13 cellular contexts compared by ENCODE assay signal in the genomic region with DNA sequence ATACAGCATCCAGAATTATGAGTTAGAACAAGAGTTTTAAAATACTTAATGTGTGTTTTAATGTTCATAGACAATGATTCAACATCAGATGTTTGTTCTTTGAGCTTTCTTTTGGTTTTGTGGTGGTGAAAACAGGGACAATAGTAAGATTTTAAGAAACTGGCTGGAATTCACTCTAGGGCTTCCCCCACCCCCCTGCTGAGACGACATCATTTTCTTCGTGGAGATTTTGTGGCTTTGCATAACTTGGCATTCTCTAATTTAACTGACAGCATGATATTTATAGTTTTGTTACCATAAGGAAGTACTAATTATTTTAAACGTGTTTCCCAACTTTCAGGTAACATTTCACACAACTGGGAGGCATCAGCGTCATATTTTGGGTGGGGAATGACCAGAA.
"Had no signal": no experiment of that assay in that cellular context is flagged by ENCODE, and none has a peak within 500 bp of the region (broad histone marks: within the 10 kb centered on the region; RNA-seq: fewer than 3 reads in every experiment).

No MANE protein-coding gene starts in this region.

- H3K9me3 ChIP-seq: ovary had no signal

- H3K27me3 Mint-ChIP-seq: memory B cell had no signal

- H3K27ac Mint-ChIP-seq: memory B cell, T-helper 17 cell had no signal

- H3K4me1 ChIP-seq: left lung had no signal

- H3K4me1 Mint-ChIP-seq: memory B cell had no signal

- H3K27ac ChIP-seq: adrenal gland, heart right ventricle, left lung, ovary had no signal

- ATAC-seq: esophagus mucosa; heart right ventricle; left lung; stimulated activated naive CD8-positive, alpha-beta T cell treated with anti-CD3 and anti-CD28 coated beads, Interleukin-15, Interleukin-2, amounts not matched to agents 100 U/mL and 50 U/mL, for 24 hours; T-helper 17 cell had no signal

- H3K36me3 ChIP-seq: adrenal gland, heart right ventricle, left lung, ovary had no signal

- DNase-seq: activated naive CD4-positive, alpha-beta T cell treated with anti-CD3 and anti-CD28 coated beads, Interleukin-2, amount 50 U/mL, for 16 hours; adrenal gland; foreskin melanocyte; heart right ventricle; left lung; ovary; stimulated activated CD4-positive, alpha-beta T cell treated with anti-CD3 and anti-CD28 coated beads, Interleukin-4, amount 100 ng/mL, for 1 hour; stimulated activated CD8-positive, alpha-beta memory T cell treated with anti-CD3 and anti-CD28 coated beads, Interleukin-4, amount 100 ng/mL, for 48 hours; stimulated activated naive CD8-positive, alpha-beta T cell treated with anti-CD3 and anti-CD28 coated beads, Interleukin-15, Interleukin-2, amounts not matched to agents 100 U/mL and 50 U/mL, for 24 hours; T-helper 17 cell had no signal

- H3K4me3 ChIP-seq: adrenal gland, heart right ventricle, left lung, ovary had no signal

- H3K9me3 Mint-ChIP-seq: neural crest cell had no signal

- H3K27me3 ChIP-seq: adrenal gland, heart right ventricle, left lung, ovary had no signal

- H3K4me3 Mint-ChIP-seq: memory B cell, neural crest cell, T-helper 17 cell had no signal
